In the genomic region with DNA sequence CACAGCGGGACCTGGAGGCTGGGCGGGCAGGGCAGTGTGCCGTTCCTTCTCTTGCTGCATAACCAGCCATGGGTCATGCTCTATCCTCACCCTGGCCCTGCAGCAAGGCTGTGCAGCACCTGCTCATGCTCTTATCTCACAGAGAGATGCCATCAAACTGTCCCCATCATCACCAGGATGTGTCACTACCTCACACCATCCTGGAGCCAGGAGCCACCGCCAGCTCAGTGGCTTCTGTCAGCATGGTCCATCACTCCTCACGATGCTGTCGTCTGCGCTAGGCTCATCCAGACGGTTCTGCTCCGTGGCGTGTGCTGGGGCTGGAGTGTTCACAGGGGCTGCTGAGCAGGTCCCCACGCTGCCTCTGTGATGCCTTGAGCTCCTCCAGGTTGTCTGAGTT, we compare ENCODE assay signal across 18 cellular contexts.
DNase-seq lines count a peak whose midpoint lies in the region; FAIRE-seq and TF ChIP-seq lines count a peak whose summit lies in the region.
"Had no signal": no experiment of that assay in that cellular context is flagged by ENCODE, and none has a peak within 500 bp of the region (broad histone marks: within the 10 kb centered on the region; RNA-seq: fewer than 3 reads in every experiment).

No MANE protein-coding gene starts in this region.

- H2AFZ ChIP-seq in neuronal stem cell (ENCODE audit: low read length): no peak overlapping the region
- H2AFZ ChIP-seq: PC-9 had no signal

- no peaks in the 10 kb centered on the region for H3K27me3 ChIP-seq in BLaER1 treated with 17β-estradiol and CSF1 and Interleukin-3, amounts not matched to agents 10 nM and 100 nM
- no peaks in the 10 kb centered on the region for H3K27me3 ChIP-seq in bronchial epithelial cell (ENCODE audit: control insufficient read depth, insufficient read depth, low read length)
- H3K27me3 ChIP-seq in neuronal stem cell (ENCODE audit: control insufficient read depth in 3 of 3, insufficient read depth in 3 of 3, low read depth in 1 of 3, low read length in 3 of 3): no peaks in the 10 kb centered on the region

- H3K36me3 ChIP-seq in BLaER1 treated with 17β-estradiol and CSF1 and Interleukin-3, amounts not matched to agents 10 nM and 100 nM: peaks cover 90 to 100% (median 98%) of the 10 kb centered on the region in 11 experiments
- peaks cover 11% of the 10 kb centered on the region for H3K36me3 ChIP-seq in bronchial epithelial cell (ENCODE audit: control insufficient read depth, insufficient read depth, low read length)
- peaks cover 33 to 90% of the 10 kb centered on the region in 2 donors for H3K36me3 ChIP-seq in neuronal stem cell (replicated peaks in 1 of 2; ENCODE audit: control insufficient read depth in 2 of 2, insufficient read depth in 2 of 2, low read length in 2 of 2)

- WGBS in neuronal stem cell (ENCODE audit: extremely low coverage in 2 of 2, insufficient read length in 2 of 2, insufficient replicate concordance in 1 of 2), 2 donors: no CpG with 5 or more reads among the region's 11 CpGs

- no peak overlapping the region for H3K18ac ChIP-seq in neuronal stem cell (ENCODE audit: low read length)

- H3K36me3 Mint-ChIP-seq in activated CD4-positive, alpha-beta memory T cell treated with anti-CD3 and anti-CD28 coated beads for 36 hours: peaks cover 44% of the 10 kb centered on the region
- peaks cover 66% of the 10 kb centered on the region for H3K36me3 Mint-ChIP-seq in activated CD4-positive, alpha-beta memory T cell treated with anti-CD3 and anti-CD28 coated beads, Interleukin-2, amount 10 ng/mL, durations not matched to agents 7 days and 5 days (ENCODE audit: low read depth)

- peaks cover 1% of the 10 kb centered on the region for H3K4me1 Mint-ChIP-seq in activated CD4-positive, alpha-beta memory T cell treated with anti-CD3 and anti-CD28 coated beads for 36 hours (ENCODE audit: low read depth)
- H3K4me1 Mint-ChIP-seq in activated CD4-positive, alpha-beta memory T cell treated with anti-CD3 and anti-CD28 coated beads, Interleukin-2, amount 10 ng/mL, durations not matched to agents 7 days and 5 days: peaks cover 4% of the 10 kb centered on the region

- H4K8ac ChIP-seq in neuronal stem cell (ENCODE audit: low read depth, low read length): no peak overlapping the region

- H3K23ac ChIP-seq in neuronal stem cell (ENCODE audit: low read depth, low read length, poor library complexity): peak overlapping the region; percentile 4

- no peak overlapping the region for H2BK5ac ChIP-seq in neuronal stem cell (ENCODE audit: low read length)

- TF ChIP-seq CTCF in bronchial epithelial cell (IDR thresholded peaks at IDR 0.05; ENCODE audit: insufficient read depth, low read length, severe bottlenecking): no peak

- CTCF ChIA-PET in activated CD4-positive, alpha-beta memory T cell treated with anti-CD3 and anti-CD28 coated beads for 36 hours (lab: Charles Lee): no interaction called here
- CTCF ChIA-PET in activated CD4-positive, alpha-beta memory T cell treated with anti-CD3 and anti-CD28 coated beads, Interleukin-2, amount 10 ng/mL, durations not matched to agents 7 days and 5 days (lab: Charles Lee): interaction anchor here (1.2 kb wide), 1 partner anchor 115 kb away, joined by 3 read pairs; no protein-coding TSS in a partner anchor

- peaks cover 3% of the 10 kb centered on the region for H3K79me1 ChIP-seq in neuronal stem cell (ENCODE audit: low read depth, low read length)

- peak overlapping the region; percentile 9 for H3K27ac Mint-ChIP-seq in activated CD4-positive, alpha-beta memory T cell treated with anti-CD3 and anti-CD28 coated beads for 36 hours
- H3K27ac Mint-ChIP-seq in activated CD4-positive, alpha-beta memory T cell treated with anti-CD3 and anti-CD28 coated beads, Interleukin-2, amount 10 ng/mL, durations not matched to agents 7 days and 5 days: no peak overlapping the region

- H3K4ac ChIP-seq in neuronal stem cell (ENCODE audit: low read length): no peak overlapping the region

- H3K9me3 Mint-ChIP-seq in activated CD4-positive, alpha-beta memory T cell treated with anti-CD3 and anti-CD28 coated beads for 36 hours: no peaks in the 10 kb centered on the region
- no peaks in the 10 kb centered on the region for H3K9me3 Mint-ChIP-seq in activated CD4-positive, alpha-beta memory T cell treated with anti-CD3 and anti-CD28 coated beads, Interleukin-2, amount 10 ng/mL, durations not matched to agents 7 days and 5 days

- no peaks in the 10 kb centered on the region for H3K27me3 Mint-ChIP-seq in activated CD4-positive, alpha-beta memory T cell treated with anti-CD3 and anti-CD28 coated beads for 36 hours
- H3K27me3 Mint-ChIP-seq in activated CD4-positive, alpha-beta memory T cell treated with anti-CD3 and anti-CD28 coated beads, Interleukin-2, amount 10 ng/mL, durations not matched to agents 7 days and 5 days: no peaks in the 10 kb centered on the region

- no peaks in the 10 kb centered on the region; a peak in 1 of 22 replicates for H4K20me1 ChIP-seq in BLaER1 treated with 17β-estradiol and CSF1 and Interleukin-3, amounts not matched to agents 10 nM and 100 nM

- peak overlapping the region in 7 of 11 experiments; percentile 32 to 51 (median 40); a peak in 11 of 22 replicates for H3K4me2 ChIP-seq in BLaER1 treated with 17β-estradiol and CSF1 and Interleukin-3, amounts not matched to agents 10 nM and 100 nM
- H3K4me2 ChIP-seq in neuronal stem cell (ENCODE audit: insufficient read depth, low read length, poor library complexity, severe bottlenecking): no peak overlapping the region
- H3K4me2 ChIP-seq: PC-9 had no signal

- no peak for DNase-seq in activated CD4-positive, alpha-beta memory T cell treated with anti-CD3 and anti-CD28 coated beads for 36 hours
- DNase-seq in activated CD4-positive, alpha-beta memory T cell treated with anti-CD3 and anti-CD28 coated beads, Interleukin-2, amount 10 ng/mL, durations not matched to agents 7 days and 5 days: no peak
- no peak for DNase-seq in bronchial epithelial cell (ENCODE audit: low read depth)
- DNase-seq in neuronal stem cell (ENCODE audit: low spot score): no peak
- DNase-seq in stimulated activated CD4-positive, alpha-beta T cell treated with anti-CD3 and anti-CD28 coated beads, Interleukin-4, amount 100 ng/mL, for 24 hours: no peak
- DNase-seq in Ammon's horn (ENCODE audit: low spot score): no peak
- DNase-seq in iPS-NIHi11 (ENCODE audit: low spot score): no peak
- DNase-seq: 8988T, C1 segment of cervical spinal cord, GF-D8, GOT3, NCI-H1048, NCI-H146, NCI-H2081, NCI-H510A, NCI-H774, PC-9 had no signal

- H2BK12ac ChIP-seq in neuronal stem cell (ENCODE audit: low read length): no peak overlapping the region

- H3K4me1 ChIP-seq in BLaER1 treated with 17β-estradiol and CSF1 and Interleukin-3, amounts not matched to agents 10 nM and 100 nM: peaks cover 0 to 43% (median 37%) of the 10 kb centered on the region in 10 experiments; a peak in 16 of 20 replicates
- no peaks in the 10 kb centered on the region for H3K4me1 ChIP-seq in neuronal stem cell (ENCODE audit: control insufficient read depth in 2 of 2, insufficient read depth in 1 of 2, low read depth in 1 of 2, low read length in 2 of 2)

- H2AK5ac ChIP-seq in neuronal stem cell (ENCODE audit: low read depth, low read length): no peak overlapping the region

- H3K4me3 Mint-ChIP-seq in activated CD4-positive, alpha-beta memory T cell treated with anti-CD3 and anti-CD28 coated beads for 36 hours: no peak overlapping the region
- no peak overlapping the region for H3K4me3 Mint-ChIP-seq in activated CD4-positive, alpha-beta memory T cell treated with anti-CD3 and anti-CD28 coated beads, Interleukin-2, amount 10 ng/mL, durations not matched to agents 7 days and 5 days

- H4K91ac ChIP-seq in neuronal stem cell (ENCODE audit: low read depth, low read length, poor library complexity): no peak overlapping the region

- H3K4me3 ChIP-seq in BLaER1 treated with 17β-estradiol and CSF1 and Interleukin-3, amounts not matched to agents 10 nM and 100 nM: no peak overlapping the region
- H3K4me3 ChIP-seq in bronchial epithelial cell (ENCODE audit: low read depth, low read length) (no peak overlapping the region), neuronal stem cell (ENCODE audit: low read length in 2 of 2) (peak overlapping the region in 1 of 2 donors; percentile 15)
- H3K4me3 ChIP-seq: PC-9 had no signal

- no peak overlapping the region for H2BK15ac ChIP-seq in neuronal stem cell (ENCODE audit: low read length)

- POLR2A ChIA-PET in activated CD4-positive, alpha-beta memory T cell treated with anti-CD3 and anti-CD28 coated beads for 36 hours (lab: Charles Lee): interaction anchor here (1.6 kb wide), 1 partner anchor 63 kb away, joined by 3 read pairs; no protein-coding TSS in a partner anchor
- POLR2A ChIA-PET in activated CD4-positive, alpha-beta memory T cell treated with anti-CD3 and anti-CD28 coated beads, Interleukin-2, amount 10 ng/mL, durations not matched to agents 7 days and 5 days (lab: Charles Lee): interaction anchor here (1.1 to 1.2 kb wide), 2 partner anchors 9 to 22 kb away, joined by 3 to 6 read pairs; no protein-coding TSS in a partner anchor

- intact Hi-C loops in activated CD4-positive, alpha-beta memory T cell treated with anti-CD3 and anti-CD28 coated beads for 36 hours (cut with micrococcal nuclease): no loop called here

- H3K27ac ChIP-seq in BLaER1 treated with 17β-estradiol and CSF1 and Interleukin-3, amounts not matched to agents 10 nM and 100 nM: peak overlapping the region in 9 of 11 experiments; percentile 22 to 72 (median 60); a peak in 18 of 22 replicates
- H3K27ac ChIP-seq in neuronal stem cell (replicated peaks; ENCODE audit: low read length): no peak overlapping the region
- H3K27ac ChIP-seq: PC-9 had no signal

- no peak overlapping the region for H3K14ac ChIP-seq in neuronal stem cell (ENCODE audit: low read length)

- H3K9me3 ChIP-seq in BLaER1 treated with 17β-estradiol and CSF1 and Interleukin-3, amounts not matched to agents 10 nM and 100 nM (replicated peaks in 1 of 11): peaks cover 0 to 24% (median 19%) of the 10 kb centered on the region in 11 experiments; a peak in 15 of 22 replicates
- H3K9me3 ChIP-seq in neuronal stem cell (replicated peaks in 1 of 2; ENCODE audit: control insufficient read depth in 2 of 2, insufficient read depth in 1 of 2, low read depth in 1 of 2, low read length in 2 of 2): peaks cover 0 to 2% of the 10 kb centered on the region in 2 donors

- peak; percentile 52 for FAIRE-seq in bronchial epithelial cell (lab: Jason Lieb, UNC)

- no peak overlapping the region for H2BK120ac ChIP-seq in neuronal stem cell (ENCODE audit: low read depth, low read length)

- peak overlapping the region in 8 of 11 experiments; percentile 21 to 58 (median 41); a peak in 10 of 22 replicates for H3K9ac ChIP-seq in BLaER1 treated with 17β-estradiol and CSF1 and Interleukin-3, amounts not matched to agents 10 nM and 100 nM
- H3K9ac ChIP-seq in neuronal stem cell (ENCODE audit: low read depth, low read length, poor library complexity): peak overlapping the region; percentile 14
